ENCODE assay signal across 11 cellular contexts in genomic region chr2:239544846-239545465, GRCh38.
DNase-seq lines count a peak whose midpoint lies in the region; ATAC-seq and TF ChIP-seq lines count a peak whose summit lies in the region.
"Had no signal": no experiment of that assay in that cellular context is flagged by ENCODE, and none has a peak within 500 bp of the region (broad histone marks: within the 10 kb centered on the region; RNA-seq: fewer than 3 reads in every experiment).

No MANE protein-coding gene starts in this region.

- no peak overlapping the region for H3K27ac ChIP-seq in CD8-positive, alpha-beta T cell (ENCODE audit: low read depth, low read length)
- H3K27ac ChIP-seq in SJCRH30 = no peak overlapping the region
- H3K27ac ChIP-seq: lower lobe of right lung had no signal

- peak overlapping the region; percentile 18 for H3K27ac Mint-ChIP-seq in CD8-positive, alpha-beta T cell
- peak overlapping the region; percentile 78 for H3K27ac Mint-ChIP-seq in activated naive CD8-positive, alpha-beta T cell treated with anti-CD3 and anti-CD28 coated beads for 36 hours

- POLR2A ChIA-PET in CD8-positive, alpha-beta T cell (lab: Charles Lee) = no interaction called here

- peaks cover 15% of the 10 kb centered on the region for H3K4me1 ChIP-seq in CD8-positive, alpha-beta T cell (ENCODE audit: insufficient read depth, low read length)
- no peaks in the 10 kb centered on the region for H3K4me1 ChIP-seq in SJCRH30
- H3K4me1 ChIP-seq: lower lobe of right lung had no signal

- no peaks in the 10 kb centered on the region for H3K36me3 ChIP-seq in CD8-positive, alpha-beta T cell (ENCODE audit: insufficient read depth, low read length)
- no peaks in the 10 kb centered on the region for H3K36me3 ChIP-seq in SJCRH30
- H3K36me3 ChIP-seq: gastroesophageal sphincter, lower lobe of right lung had no signal

- peak; percentile 79 for ATAC-seq in CD8-positive, alpha-beta T cell
- ATAC-seq in HG02840 (IDR thresholded peaks at IDR 0.05; ENCODE audit: low FRiP score, unreplicated experiment) (no peak), HG03095 (IDR thresholded peaks at IDR 0.05; ENCODE audit: unreplicated experiment) (no peak)
- ATAC-seq: gastroesophageal sphincter, lower lobe of right lung had no signal

- no peak overlapping the region for H3K4me3 Mint-ChIP-seq in CD8-positive, alpha-beta T cell
- H3K4me3 Mint-ChIP-seq in activated naive CD8-positive, alpha-beta T cell treated with anti-CD3 and anti-CD28 coated beads for 36 hours = peak overlapping the region; percentile 18

- H3K4me1 Mint-ChIP-seq in CD8-positive, alpha-beta T cell (ENCODE audit: low read depth) = peaks cover 35% of the 10 kb centered on the region
- peaks cover 44% of the 10 kb centered on the region for H3K4me1 Mint-ChIP-seq in activated naive CD8-positive, alpha-beta T cell treated with anti-CD3 and anti-CD28 coated beads for 36 hours

- intact Hi-C loops in CD8-positive, alpha-beta T cell (cut with DNase I, micrococcal nuclease) = no loop called here

- H3K4me3 ChIP-seq in CD8-positive, alpha-beta T cell (ENCODE audit: low read depth, low read length) = no peak overlapping the region
- no peak overlapping the region for H3K4me3 ChIP-seq in SJCRH30
- H3K4me3 ChIP-seq: gastroesophageal sphincter, lower lobe of right lung had no signal

- no peaks in the 10 kb centered on the region for H3K36me3 Mint-ChIP-seq in CD8-positive, alpha-beta T cell
- H3K36me3 Mint-ChIP-seq in activated naive CD8-positive, alpha-beta T cell treated with anti-CD3 and anti-CD28 coated beads for 36 hours = peaks cover 10% of the 10 kb centered on the region

- no peaks in the 10 kb centered on the region for H3K9me3 Mint-ChIP-seq in CD8-positive, alpha-beta T cell
- peaks cover 14% of the 10 kb centered on the region for H3K9me3 Mint-ChIP-seq in activated naive CD8-positive, alpha-beta T cell treated with anti-CD3 and anti-CD28 coated beads for 36 hours

- no peaks in the 10 kb centered on the region for H3K9me3 ChIP-seq in CD8-positive, alpha-beta T cell (ENCODE audit: low read length)
- no peaks in the 10 kb centered on the region for H3K9me3 ChIP-seq in SJCRH30 (replicated peaks)
- H3K9me3 ChIP-seq: gastroesophageal sphincter, lower lobe of right lung had no signal

- peak in 4 of 7 experiments; percentile 18 to 79 (median 28) for DNase-seq in CD8-positive, alpha-beta T cell
- DNase-seq in activated CD4-positive, alpha-beta T cell treated with anti-CD3 and anti-CD28 coated beads for 4 hours = peak; percentile 19 to 51
- peak; percentile 77 for DNase-seq in activated naive CD8-positive, alpha-beta T cell treated with anti-CD3 and anti-CD28 coated beads for 36 hours
- peak; percentile 52 to 62 for DNase-seq in stimulated activated CD4-positive, alpha-beta T cell treated with anti-CD3 and anti-CD28 coated beads, Interleukin-2, amount 100 ng/mL, for 24 hours
- DNase-seq in SJCRH30 (no peak), NOMO-1 (lab: John Stamatoyannopoulos, UW; ENCODE audit: unreplicated experiment in 2 of 2) (no peak)
- DNase-seq: cerebellar nuclear complex, lower lobe of right lung had no signal

- no peak for TF ChIP-seq CTCF in CD8-positive, alpha-beta T cell (IDR thresholded peaks at IDR 0.05)

- CTCF ChIA-PET in CD8-positive, alpha-beta T cell (lab: Charles Lee) = no interaction called here

- peaks cover 10% of the 10 kb centered on the region for H3K27me3 Mint-ChIP-seq in CD8-positive, alpha-beta T cell (ENCODE audit: low read depth)
- H3K27me3 Mint-ChIP-seq in activated naive CD8-positive, alpha-beta T cell treated with anti-CD3 and anti-CD28 coated beads for 36 hours = peaks cover 32% of the 10 kb centered on the region

- no peaks in the 10 kb centered on the region for H3K27me3 ChIP-seq in CD8-positive, alpha-beta T cell (ENCODE audit: insufficient read depth, low read length)
- peaks cover 8% of the 10 kb centered on the region for H3K27me3 ChIP-seq in SJCRH30

Comparison
In these comparisons a context has a peak if more than half of its experiments do, and no peak if none do; other contexts are left out.
1. DNase-seq: peak in CD8-positive, alpha-beta T cell (4 of 7), activated CD4-positive, alpha-beta T cell treated with anti-CD3 and anti-CD28 coated beads for 4 hours (2 of 2), activated naive CD8-positive, alpha-beta T cell treated with anti-CD3 and anti-CD28 coated beads for 36 hours (single experiment) and stimulated activated CD4-positive, alpha-beta T cell treated with anti-CD3 and anti-CD28 coated beads, Interleukin-2, amount 100 ng/mL, for 24 hours (2 of 2); none in SJCRH30 (0 of 2) and NOMO-1 (0 of 2).